Comparison of ENCODE assay signal across 9 cellular contexts in the genomic region with DNA sequence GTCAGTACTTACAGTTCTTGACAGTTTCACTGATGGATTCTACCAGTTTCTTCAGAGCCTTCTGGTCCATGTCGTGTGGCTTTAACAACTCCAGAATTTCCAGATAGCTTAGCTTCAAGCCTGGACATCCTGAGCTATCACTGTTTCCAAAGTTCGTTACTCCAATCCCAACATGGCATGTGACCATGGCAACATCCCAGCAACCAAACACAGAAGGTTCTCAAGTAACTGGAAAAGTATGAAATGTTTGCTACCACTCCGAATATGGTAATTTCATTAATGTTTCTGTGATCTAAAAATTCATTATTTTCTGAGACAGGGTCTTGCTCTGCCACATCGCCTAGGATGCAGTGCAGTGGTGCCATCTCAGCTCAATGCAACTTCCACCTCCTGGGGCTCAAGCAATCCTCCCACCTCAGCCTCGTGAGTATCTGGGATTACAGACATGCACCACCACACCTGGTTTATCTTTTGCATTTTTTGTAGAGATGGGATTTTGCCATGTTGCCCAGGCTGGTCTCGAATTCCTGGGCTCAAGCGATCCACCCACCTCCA.
"Had no signal": no experiment of that assay in that cellular context is flagged by ENCODE, and none has a peak within 500 bp of the region (broad histone marks: within the 10 kb centered on the region; RNA-seq: fewer than 3 reads in every experiment).

No MANE protein-coding gene starts in this region.

- H3K27ac ChIP-seq: gastrocnemius medialis, stomach, thoracic aorta, upper lobe of right lung had no signal

- H3K4me1 ChIP-seq: gastrocnemius medialis, stomach, upper lobe of right lung had no signal

- H3K4me3 ChIP-seq: gastrocnemius medialis, stomach, thoracic aorta, upper lobe of right lung had no signal

- DNase-seq: activated CD4-positive, alpha-beta T cell treated with anti-CD3 and anti-CD28 coated beads for 36 hours; activated CD4-positive, alpha-beta T cell treated with anti-CD3 and anti-CD28 coated beads, Interleukin-2, amount 50 U/mL, for 48 hours; gastrocnemius medialis; head of caudate nucleus; stimulated activated CD4-positive, alpha-beta T cell treated with anti-CD3 and anti-CD28 coated beads, Interleukin-12 subunit alpha, Interleukin-12 subunit beta, amount 100 ng/mL, for 4 hours; stimulated activated CD4-positive, alpha-beta T cell treated with anti-CD3 and anti-CD28 coated beads, Interleukin-1b, Interleukin-23, amount 100 ng/mL, for 48 hours; stomach; upper lobe of right lung had no signal

- ATAC-seq: activated CD4-positive, alpha-beta T cell treated with anti-CD3 and anti-CD28 coated beads for 36 hours; gastrocnemius medialis; upper lobe of right lung had no signal

- H3K27me3 ChIP-seq: gastrocnemius medialis, stomach, upper lobe of right lung had no signal

- H3K9me3 ChIP-seq: gastrocnemius medialis, stomach, thoracic aorta, upper lobe of right lung had no signal
